ENCODE assay signal across 1 cellular context in the genomic region with DNA sequence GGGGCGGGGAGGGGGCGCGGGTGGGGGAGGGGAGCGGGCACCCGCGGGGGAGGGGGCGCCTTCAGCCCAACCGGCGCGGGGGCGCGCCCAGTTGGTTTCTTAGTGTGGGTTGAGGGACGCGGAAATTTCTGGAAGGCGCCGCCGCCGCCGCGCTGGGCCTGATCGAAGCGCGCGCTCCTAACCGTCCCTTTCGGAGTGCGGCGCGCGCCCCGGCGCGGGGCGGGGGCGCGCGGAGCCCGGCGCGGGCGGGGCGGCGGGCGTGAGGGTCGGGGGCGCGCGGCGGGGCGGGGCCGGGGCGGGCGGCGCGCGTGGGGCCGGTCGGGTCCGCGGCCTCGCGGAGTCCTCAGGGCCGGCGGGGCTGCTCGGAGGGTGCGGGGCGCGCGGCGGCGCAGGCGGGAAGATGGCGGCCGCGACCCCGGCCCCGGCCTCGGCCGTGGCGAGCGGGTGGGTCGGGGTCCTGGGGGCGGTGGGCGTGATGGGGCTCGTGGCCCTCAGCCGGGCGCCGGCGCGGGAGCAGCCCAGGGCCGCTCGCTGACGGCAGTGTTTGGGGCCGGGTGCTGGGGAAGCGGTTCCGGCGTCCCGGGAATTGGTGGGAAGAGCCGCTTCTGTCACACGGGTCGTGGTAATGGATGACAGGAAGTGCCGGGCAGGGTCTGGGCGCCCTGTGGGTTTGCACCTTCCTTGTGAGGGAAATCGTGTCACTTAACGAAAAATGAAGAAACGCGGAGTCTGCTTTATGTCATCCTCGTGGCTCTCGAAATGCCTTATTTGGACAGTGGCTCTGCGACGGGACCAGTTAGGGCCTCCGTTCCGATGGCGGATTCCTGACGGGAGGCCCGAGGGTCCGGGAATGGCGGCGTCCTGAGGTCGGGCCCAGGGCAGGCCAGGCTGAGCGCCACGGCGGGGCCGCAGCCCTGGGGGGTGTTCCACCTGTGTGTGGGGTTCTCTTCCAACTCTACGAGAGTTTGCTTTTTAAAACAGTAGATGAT.
TF ChIP-seq lines count a peak whose summit lies in the region.

No MANE protein-coding gene starts in this region.

TF ChIP-seq in HepG2, 621 proteins besides CTCF, POLR2A, EP300 and RAD21 (continued from another document and continues in another):
- TF ChIP-seq E2F5 (CRISPR knock-in tag; conservative IDR thresholded peaks at IDR 0.05) (no peak), GATAD2A (CRISPR knock-in tag; IDR thresholded peaks at IDR 0.05) (peak; percentile 49), ZBTB10 (CRISPR knock-in tag; IDR thresholded peaks at IDR 0.05; ENCODE audit: borderline replicate concordance) (no peak), SMC3 (IDR thresholded peaks at IDR 0.05; ENCODE audit: low read length) (no peak), SIN3B (IDR thresholded peaks at IDR 0.05; ENCODE audit: low read length) (no peak), ZNF121 (CRISPR knock-in tag; IDR thresholded peaks at IDR 0.05) (peak; percentile 56), CAMTA2 (CRISPR knock-in tag; IDR thresholded peaks at IDR 0.05; ENCODE audit: borderline replicate concordance) (no peak), NFIC (IDR thresholded peaks at IDR 0.05; ENCODE audit: low read length) (no peak), ZNF296 (CRISPR knock-in tag; conservative IDR thresholded peaks at IDR 0.05) (no peak), KDM5B (CRISPR knock-in tag; IDR thresholded peaks at IDR 0.05; ENCODE audit: borderline replicate concordance) (no peak), ZNF142 (CRISPR knock-in tag; IDR thresholded peaks at IDR 0.05) (no peak), TSC22D2 (CRISPR knock-in tag; IDR thresholded peaks at IDR 0.05; ENCODE audit: borderline replicate concordance) (no peak), ZNF317 (CRISPR knock-in tag; IDR thresholded peaks at IDR 0.05) (0 out of 2 replicates have a peak, but pooled peaks have one; percentile 7), USF2 (IDR thresholded peaks at IDR 0.05; ENCODE audit: low read depth, low read length) (no peak), USF2 (CRISPR knock-in tag; IDR thresholded peaks at IDR 0.05; ENCODE audit: borderline replicate concordance) (0 out of 2 replicates have a peak, but pooled peaks have one; percentile 16), NFE2 (CRISPR knock-in tag; IDR thresholded peaks at IDR 0.05) (no peak), FLYWCH1 (CRISPR knock-in tag; IDR thresholded peaks at IDR 0.05) (no peak), ZNF451 (CRISPR knock-in tag; IDR thresholded peaks at IDR 0.05) (no peak), WIZ (CRISPR knock-in tag; IDR thresholded peaks at IDR 0.05) (no peak), HMGXB4 (CRISPR knock-in tag; IDR thresholded peaks at IDR 0.05; ENCODE audit: borderline replicate concordance in 1 of 2, low read depth in 1 of 2) (peak; percentile 51 to 70; a peak in 3 of 4 replicates), ZNF484 (CRISPR knock-in tag; IDR thresholded peaks at IDR 0.05; ENCODE audit: borderline replicate concordance, low read depth) (no peak), ARNT (IDR thresholded peaks at IDR 0.05) (no peak), KLF6 (CRISPR knock-in tag; IDR thresholded peaks at IDR 0.05) (no peak), ZNF652 (CRISPR knock-in tag; IDR thresholded peaks at IDR 0.05; ENCODE audit: borderline replicate concordance, low read depth) (no peak)
- TF ChIP-seq, protein P1, sequence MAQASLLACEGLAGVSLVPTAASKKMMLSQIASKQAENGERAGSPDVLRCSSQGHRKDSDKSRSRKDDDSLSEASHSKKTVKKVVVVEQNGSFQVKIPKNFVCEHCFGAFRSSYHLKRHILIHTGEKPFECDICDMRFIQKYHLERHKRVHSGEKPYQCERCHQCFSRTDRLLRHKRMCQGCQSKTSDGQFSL (CRISPR knock-in tag; IDR thresholded peaks at IDR 0.05), result no peak
- TF ChIP-seq, protein P2, sequence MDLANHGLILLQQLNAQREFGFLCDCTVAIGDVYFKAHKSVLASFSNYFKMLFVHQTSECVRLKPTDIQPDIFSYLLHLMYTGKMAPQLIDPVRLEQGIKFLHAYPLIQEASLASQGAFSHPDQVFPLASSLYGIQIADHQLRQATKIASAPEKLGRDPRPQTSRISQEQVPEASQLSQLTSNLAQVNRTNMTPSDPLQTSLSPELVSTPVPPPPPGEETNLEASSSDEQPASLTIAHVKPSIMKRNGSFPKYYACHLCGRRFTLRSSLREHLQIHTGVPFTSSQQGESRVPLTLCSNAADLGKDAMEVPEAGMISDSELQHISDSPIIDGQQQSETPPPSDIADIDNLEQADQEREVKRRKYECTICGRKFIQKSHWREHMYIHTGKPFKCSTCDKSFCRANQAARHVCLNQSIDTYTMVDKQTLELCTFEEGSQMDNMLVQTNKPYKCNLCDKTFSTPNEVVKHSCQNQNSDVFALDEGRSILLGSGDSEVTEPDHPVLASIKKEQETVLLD (CRISPR knock-in tag; IDR thresholded peaks at IDR 0.05; ENCODE audit: low read depth), result no peak
- TF ChIP-seq, protein P3, sequence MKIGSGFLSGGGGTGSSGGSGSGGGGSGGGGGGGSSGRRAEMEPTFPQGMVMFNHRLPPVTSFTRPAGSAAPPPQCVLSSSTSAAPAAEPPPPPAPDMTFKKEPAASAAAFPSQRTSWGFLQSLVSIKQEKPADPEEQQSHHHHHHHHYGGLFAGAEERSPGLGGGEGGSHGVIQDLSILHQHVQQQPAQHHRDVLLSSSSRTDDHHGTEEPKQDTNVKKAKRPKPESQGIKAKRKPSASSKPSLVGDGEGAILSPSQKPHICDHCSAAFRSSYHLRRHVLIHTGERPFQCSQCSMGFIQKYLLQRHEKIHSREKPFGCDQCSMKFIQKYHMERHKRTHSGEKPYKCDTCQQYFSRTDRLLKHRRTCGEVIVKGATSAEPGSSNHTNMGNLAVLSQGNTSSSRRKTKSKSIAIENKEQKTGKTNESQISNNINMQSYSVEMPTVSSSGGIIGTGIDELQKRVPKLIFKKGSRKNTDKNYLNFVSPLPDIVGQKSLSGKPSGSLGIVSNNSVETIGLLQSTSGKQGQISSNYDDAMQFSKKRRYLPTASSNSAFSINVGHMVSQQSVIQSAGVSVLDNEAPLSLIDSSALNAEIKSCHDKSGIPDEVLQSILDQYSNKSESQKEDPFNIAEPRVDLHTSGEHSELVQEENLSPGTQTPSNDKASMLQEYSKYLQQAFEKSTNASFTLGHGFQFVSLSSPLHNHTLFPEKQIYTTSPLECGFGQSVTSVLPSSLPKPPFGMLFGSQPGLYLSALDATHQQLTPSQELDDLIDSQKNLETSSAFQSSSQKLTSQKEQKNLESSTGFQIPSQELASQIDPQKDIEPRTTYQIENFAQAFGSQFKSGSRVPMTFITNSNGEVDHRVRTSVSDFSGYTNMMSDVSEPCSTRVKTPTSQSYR (CRISPR knock-in tag; IDR thresholded peaks at IDR 0.05; ENCODE audit: borderline replicate concordance), result no peak
- TF ChIP-seq, protein P4, sequence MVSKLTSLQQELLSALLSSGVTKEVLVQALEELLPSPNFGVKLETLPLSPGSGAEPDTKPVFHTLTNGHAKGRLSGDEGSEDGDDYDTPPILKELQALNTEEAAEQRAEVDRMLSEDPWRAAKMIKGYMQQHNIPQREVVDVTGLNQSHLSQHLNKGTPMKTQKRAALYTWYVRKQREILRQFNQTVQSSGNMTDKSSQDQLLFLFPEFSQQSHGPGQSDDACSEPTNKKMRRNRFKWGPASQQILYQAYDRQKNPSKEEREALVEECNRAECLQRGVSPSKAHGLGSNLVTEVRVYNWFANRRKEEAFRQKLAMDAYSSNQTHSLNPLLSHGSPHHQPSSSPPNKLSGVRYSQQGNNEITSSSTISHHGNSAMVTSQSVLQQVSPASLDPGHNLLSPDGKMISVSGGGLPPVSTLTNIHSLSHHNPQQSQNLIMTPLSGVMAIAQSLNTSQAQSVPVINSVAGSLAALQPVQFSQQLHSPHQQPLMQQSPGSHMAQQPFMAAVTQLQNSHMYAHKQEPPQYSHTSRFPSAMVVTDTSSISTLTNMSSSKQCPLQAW (CRISPR knock-in tag; IDR thresholded peaks at IDR 0.05), result no peak
